18 cellular contexts compared by ENCODE assay signal in the genomic region with DNA sequence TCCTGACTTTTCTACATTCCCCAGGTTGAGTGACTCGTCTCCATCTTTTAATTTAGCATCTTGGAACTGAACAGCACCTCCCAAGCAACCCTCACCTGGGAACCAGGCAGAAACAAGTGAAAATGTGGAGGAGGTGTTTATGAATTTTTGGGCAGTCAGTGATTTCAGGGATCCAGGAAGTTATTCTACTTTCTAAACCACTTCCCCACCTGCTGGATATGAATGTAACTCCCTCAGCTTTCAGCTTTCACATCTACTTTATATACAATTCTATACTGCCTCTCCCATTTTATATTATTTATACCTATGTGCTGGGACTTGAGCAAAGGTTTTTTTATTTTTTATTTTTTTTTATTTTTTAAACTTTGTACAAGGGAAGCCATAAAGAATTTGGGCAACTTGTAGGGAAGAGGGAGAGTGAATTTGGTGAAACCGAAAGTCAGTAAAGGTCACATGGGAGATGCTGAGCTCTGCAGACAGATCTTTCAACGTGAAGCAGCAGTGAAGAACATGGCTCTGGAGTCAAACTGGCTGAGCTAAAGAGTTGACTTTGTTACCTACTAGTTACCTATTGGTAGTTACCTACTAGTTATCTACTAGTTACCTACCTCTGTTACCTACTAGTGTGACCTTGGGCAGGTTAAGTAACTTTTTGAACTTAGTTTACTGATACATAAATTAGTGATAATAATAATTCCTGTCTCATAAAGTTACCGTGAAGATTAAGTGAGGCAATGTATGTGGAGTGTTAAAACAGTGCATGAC. TPM values are rescaled to one million over a fixed set of nuclear protein-coding genes. Genes with fewer than 3 reads are reported as not detected.
DNase-seq lines count a peak whose midpoint lies in the region; ATAC-seq and TF ChIP-seq lines count a peak whose summit lies in the region.
"Had no signal": no experiment of that assay in that cellular context is flagged by ENCODE, and none has a peak within 500 bp of the region (broad histone marks: within the 10 kb centered on the region; RNA-seq: fewer than 3 reads in every experiment).

No MANE protein-coding gene starts in this region.

- no peak overlapping the region for H3K4me3 Mint-ChIP-seq in MCF 10A (ENCODE audit: unreplicated experiment)
- H3K4me3 Mint-ChIP-seq: activated CD8-positive, alpha-beta T cell treated with anti-CD3 and anti-CD28 coated beads, Interleukin-2, amount 10 ng/mL, durations not matched to agents 7 days and 5 days; activated T-helper 17 cell treated with anti-CD3 and anti-CD28 coated beads, Interleukin-2, amount 50 U/mL, for 72 hours; B cell; T-cell had no signal

- H3K36me3 ChIP-seq in DND-41 (ENCODE audit: insufficient read depth, low read length) (no peaks in the 10 kb centered on the region), Loucy (ENCODE audit: insufficient read depth, low read length) (no peaks in the 10 kb centered on the region)
- H3K36me3 ChIP-seq: WERI-Rb-1 had no signal

- H4K20me1 ChIP-seq in DND-41 (ENCODE audit: insufficient read depth, low read length) (no peaks in the 10 kb centered on the region), Loucy (ENCODE audit: insufficient read depth, low read length, poor library complexity, severe bottlenecking) (no peaks in the 10 kb centered on the region)

- H2AFZ ChIP-seq in DND-41 (ENCODE audit: low read depth, low read length) (no peak overlapping the region), Loucy (ENCODE audit: low read length) (0 out of 2 replicates have a peak overlapping the region, but pooled peaks have one; percentile 38)

- H3K27ac ChIP-seq in DND-41 (ENCODE audit: low read length): no peak overlapping the region
- H3K27ac ChIP-seq: HL-60, WERI-Rb-1 had no signal

- CTCF ChIA-PET in MCF 10A (lab: Yijun Ruan, JAX): interaction anchor here (0.5 to 5.8 kb wide), 12 partner anchors 8 to 620 kb away, joined by 3 to 37 read pairs (median 4); no protein-coding TSS in a partner anchor

- H3K27me3 Mint-ChIP-seq in MCF 10A (ENCODE audit: insufficient read depth, unreplicated experiment): no peaks in the 10 kb centered on the region
- H3K27me3 Mint-ChIP-seq: activated T-helper 17 cell treated with anti-CD3 and anti-CD28 coated beads, Interleukin-2, amount 50 U/mL, for 72 hours; T-cell had no signal

- DNase-seq in DND-41: no peak
- no peak for DNase-seq in MCF 10A (ENCODE audit: unreplicated experiment)
- DNase-seq in retinal pigment epithelial cell (ENCODE audit: low read depth): no peak
- no peak for DNase-seq in dermis blood vessel endothelial cell
- DNase-seq: activated CD8-positive, alpha-beta T cell treated with anti-CD3 and anti-CD28 coated beads, Interleukin-2, amount 10 ng/mL, durations not matched to agents 7 days and 5 days; mucosa of descending colon; NCI-H510A treated with DMSO at 0.1 percent for 48 hours; posterior cingulate gyrus; T-cell; WERI-Rb-1 had no signal

- H3K9me3 ChIP-seq in DND-41 (ENCODE audit: insufficient read depth, low read length, severe bottlenecking) (no peaks in the 10 kb centered on the region), Loucy (ENCODE audit: insufficient read depth, low read depth, low read length) (no peaks in the 10 kb centered on the region)
- H3K9me3 ChIP-seq: mucosa of descending colon had no signal

- no peaks in the 10 kb centered on the region for H3K9me3 Mint-ChIP-seq in MCF 10A (ENCODE audit: unreplicated experiment)
- H3K9me3 Mint-ChIP-seq: T-cell had no signal

- BruUV-seq in MCF 10A (replicated peaks; lab: Mats Ljungman, UMichigan): no TSS peak

- H3K27ac Mint-ChIP-seq in MCF 10A (ENCODE audit: low read depth, unreplicated experiment): peak overlapping the region; percentile 89
- H3K27ac Mint-ChIP-seq: activated CD8-positive, alpha-beta T cell treated with anti-CD3 and anti-CD28 coated beads, Interleukin-2, amount 10 ng/mL, durations not matched to agents 7 days and 5 days; activated T-helper 17 cell treated with anti-CD3 and anti-CD28 coated beads, Interleukin-2, amount 50 U/mL, for 72 hours; B cell; T-cell had no signal

- no peaks in the 10 kb centered on the region for H3K9me2 ChIP-seq in Loucy (replicated peaks; ENCODE audit: low read depth, low read length)

- no peaks in the 10 kb centered on the region for H3K27me3 ChIP-seq in DND-41 (ENCODE audit: insufficient read depth, low read length, poor library complexity)
- no peaks in the 10 kb centered on the region for H3K27me3 ChIP-seq in Loucy (ENCODE audit: insufficient read depth, low read length, poor library complexity, severe bottlenecking)

- H3K4me1 ChIP-seq in DND-41 (ENCODE audit: insufficient read depth, low read length) (no peaks in the 10 kb centered on the region), Loucy (ENCODE audit: insufficient read depth, low read length, poor library complexity, severe bottlenecking) (no peaks in the 10 kb centered on the region)

- H3F3A ChIP-seq in Loucy (ENCODE audit: low read depth): no peaks in the 10 kb centered on the region

- no peak overlapping the region for H3K4me3 ChIP-seq in DND-41 (ENCODE audit: low read depth in 1 of 2, low read length in 2 of 2)
- H3K4me3 ChIP-seq in Loucy (ENCODE audit: low read length, poor library complexity, severe bottlenecking): no peak overlapping the region
- H3K4me3 ChIP-seq in retinal pigment epithelial cell (ENCODE audit: low read length): no peak overlapping the region
- H3K4me3 ChIP-seq: coronary artery, mucosa of descending colon had no signal

- ATAC-seq in DND-41 (ENCODE audit: insufficient read depth, low read depth) (no peak), GM19397 (IDR thresholded peaks at IDR 0.05; ENCODE audit: unreplicated experiment) (no peak), GM19328 (IDR thresholded peaks at IDR 0.05; ENCODE audit: unreplicated experiment) (no peak), HG03354 (IDR thresholded peaks at IDR 0.05; ENCODE audit: poor library complexity, severe bottlenecking, unreplicated experiment) (no peak)
- ATAC-seq: activated CD8-positive, alpha-beta T cell treated with anti-CD3 and anti-CD28 coated beads, Interleukin-2, amount 10 ng/mL, durations not matched to agents 7 days and 5 days; activated T-helper 17 cell treated with anti-CD3 and anti-CD28 coated beads, Interleukin-2, amount 50 U/mL, for 72 hours; T-cell had no signal

- TF ChIP-seq CTCF in DND-41 (IDR thresholded peaks at IDR 0.05; ENCODE audit: borderline replicate concordance, extremely low read depth, low read length, poor library complexity, severe bottlenecking): peak; percentile 7
- peak; percentile 21; the same call in 1 of the 2 replicates for TF ChIP-seq CTCF in Loucy (conservative IDR thresholded peaks at IDR 0.05; ENCODE audit: low read length)
- TF ChIP-seq CTCF in MCF 10A (IDR thresholded peaks at IDR 0.05; ENCODE audit: unreplicated experiment): no peak
- TF ChIP-seq CTCF in retinal pigment epithelial cell (conservative IDR thresholded peaks at IDR 0.05; ENCODE audit: low read depth, low read length): peak; percentile 14

- no peaks in the 10 kb centered on the region for H3K36me3 Mint-ChIP-seq in MCF 10A (ENCODE audit: insufficient read depth, unreplicated experiment)
- H3K36me3 Mint-ChIP-seq: T-cell had no signal

- intact Hi-C loops in MCF 10A (cut with micrococcal nuclease): no loop called here

- H3K9ac ChIP-seq in DND-41 (ENCODE audit: low read depth, low read length) (no peak overlapping the region), Loucy (ENCODE audit: low read depth, low read length, poor library complexity, severe bottlenecking) (no peak overlapping the region)

- peaks cover 53% of the 10 kb centered on the region for H3K4me1 Mint-ChIP-seq in MCF 10A (ENCODE audit: insufficient read depth, unreplicated experiment)
- H3K4me1 Mint-ChIP-seq: activated T-helper 17 cell treated with anti-CD3 and anti-CD28 coated beads, Interleukin-2, amount 50 U/mL, for 72 hours; B cell; T-cell had no signal

- POLR2A ChIA-PET in MCF 10A (lab: Yijun Ruan, JAX): interaction anchor here (1.1 to 6.2 kb wide), 5 partner anchors 15 to 129 kb away, joined by 3 to 99 read pairs (median 5); no protein-coding TSS in a partner anchor

- H3K4me2 ChIP-seq in DND-41 (ENCODE audit: insufficient read depth, low read length): no peak overlapping the region
- H3K4me2 ChIP-seq in Loucy (ENCODE audit: low read depth, low read length, poor library complexity, severe bottlenecking): peak overlapping the region; percentile 18

- no peaks in the 10 kb centered on the region for H3K79me2 ChIP-seq in DND-41 (ENCODE audit: insufficient read depth, low read length)
- no peaks in the 10 kb centered on the region for H3K79me2 ChIP-seq in Loucy (ENCODE audit: insufficient read depth, low read length)

RNA-seq across cellular contexts. Expression of a gene that starts 45.5 kb away (rescaled TPM):
- 4.9 and 5.9 TPM in 2 replicates for total RNA-seq in MCF 10A (2022)
- total RNA-seq in dermis blood vessel endothelial cell: 6.5 and 11.1 TPM in 2 replicates
